ENCODE assay signal across 15 cellular contexts in the genomic region with DNA sequence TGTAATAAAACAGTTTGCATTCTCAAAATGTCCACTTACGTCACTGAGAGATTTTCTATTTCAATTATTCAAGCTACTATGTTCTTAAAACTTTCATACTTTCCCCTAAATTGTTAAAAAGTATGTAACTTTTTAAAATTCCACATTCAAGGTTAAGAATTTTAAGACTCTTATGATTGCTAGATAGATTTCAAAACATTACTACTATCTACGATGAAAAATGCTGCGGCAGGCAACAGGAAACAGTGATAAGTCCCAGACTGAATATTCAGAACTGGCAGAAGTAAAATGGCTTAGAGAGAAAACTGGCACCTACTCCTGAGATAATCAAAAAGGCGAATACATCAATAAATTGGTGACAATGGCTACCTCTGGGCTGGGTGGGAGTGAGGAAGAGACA.
"Had no signal": no experiment of that assay in that cellular context is flagged by ENCODE, and none has a peak within 500 bp of the region (broad histone marks: within the 10 kb centered on the region; RNA-seq: fewer than 3 reads in every experiment).

No MANE protein-coding gene starts in this region.

- DNase-seq: activated CD4-positive, alpha-beta T cell treated with anti-CD3 and anti-CD28 coated beads, Interleukin-2, amount 50 U/mL, for 1 hour; activated CD8-positive, alpha-beta memory T cell treated with anti-CD3 and anti-CD28 coated beads for 24 hours; esophagus squamous epithelium; foreskin keratinocyte; glutamatergic neuron; kidney glomerular epithelial cell; lower lobe of right lung; pancreas; stimulated activated CD4-positive, alpha-beta T cell treated with anti-CD3 and anti-CD28 coated beads, Interleukin-12 subunit alpha, Interleukin-12 subunit beta, amount 100 ng/mL, for 4 hours; thyroid gland; uterus had no signal

- H3K4me1 ChIP-seq: uterus had no signal

- ATAC-seq: activated CD4-positive, CD25-positive, alpha-beta regulatory T cell treated with anti-CD3 and anti-CD28 coated beads, Interleukin-2, amount 50 U/mL, for 24 hours; foreskin keratinocyte; lower lobe of right lung; pancreas; stimulated activated effector memory CD8-positive, alpha-beta T cell treated with anti-CD3 and anti-CD28 coated beads, Interleukin-12 subunit alpha, Interleukin-12 subunit beta, amount 100 ng/mL, for 72 hours had no signal

- FAIRE-seq: pancreas, TTC549 had no signal

- H3K36me3 ChIP-seq: cardiac muscle cell, esophagus squamous epithelium, lower lobe of right lung, pancreas, thyroid gland, uterus had no signal

- H3K27ac ChIP-seq: cardiac muscle cell, esophagus squamous epithelium, foreskin keratinocyte, lower lobe of right lung, pancreas, thyroid gland, uterus had no signal

- H3K4me3 ChIP-seq: cardiac muscle cell, esophagus squamous epithelium, lower lobe of right lung, pancreas, thyroid gland, uterus had no signal

- H3K27me3 ChIP-seq: cardiac muscle cell, esophagus squamous epithelium, foreskin keratinocyte, pancreas, thyroid gland, uterus had no signal

- H3K9me3 ChIP-seq: esophagus squamous epithelium, lower lobe of right lung, thyroid gland, uterus had no signal
